1 cellular context compared by ENCODE assay signal in genomic region chr5:180111273-180111695, GRCh38.
TF ChIP-seq lines count a peak whose summit lies in the region.

No MANE protein-coding gene starts in this region.

TF ChIP-seq in WTC11, 78 proteins besides CTCF, POLR2A, EP300 and RAD21 (continued from another document):
- no peak for TF ChIP-seq JAZF1 (CRISPR knock-in tag; IDR thresholded peaks at IDR 0.05)
- TF ChIP-seq TEAD4 (CRISPR knock-in tag; IDR thresholded peaks at IDR 0.05) = no peak
- no peak for TF ChIP-seq ATF3 (CRISPR knock-in tag; conservative IDR thresholded peaks at IDR 0.05)
- TF ChIP-seq USF1 (CRISPR knock-in tag; IDR thresholded peaks at IDR 0.05) = no peak
- no peak for TF ChIP-seq FOXK1 (CRISPR knock-in tag; IDR thresholded peaks at IDR 0.05)
- TF ChIP-seq CBFB (CRISPR knock-in tag; IDR thresholded peaks at IDR 0.05; ENCODE audit: low read depth) = no peak
- TF ChIP-seq SMAD3 (CRISPR knock-in tag; IDR thresholded peaks at IDR 0.05; ENCODE audit: borderline replicate concordance) = no peak
- TF ChIP-seq GTF2I (CRISPR knock-in tag; conservative IDR thresholded peaks at IDR 0.05) = no peak
